Comparison of ENCODE assay signal across 8 cellular contexts in the genomic region with DNA sequence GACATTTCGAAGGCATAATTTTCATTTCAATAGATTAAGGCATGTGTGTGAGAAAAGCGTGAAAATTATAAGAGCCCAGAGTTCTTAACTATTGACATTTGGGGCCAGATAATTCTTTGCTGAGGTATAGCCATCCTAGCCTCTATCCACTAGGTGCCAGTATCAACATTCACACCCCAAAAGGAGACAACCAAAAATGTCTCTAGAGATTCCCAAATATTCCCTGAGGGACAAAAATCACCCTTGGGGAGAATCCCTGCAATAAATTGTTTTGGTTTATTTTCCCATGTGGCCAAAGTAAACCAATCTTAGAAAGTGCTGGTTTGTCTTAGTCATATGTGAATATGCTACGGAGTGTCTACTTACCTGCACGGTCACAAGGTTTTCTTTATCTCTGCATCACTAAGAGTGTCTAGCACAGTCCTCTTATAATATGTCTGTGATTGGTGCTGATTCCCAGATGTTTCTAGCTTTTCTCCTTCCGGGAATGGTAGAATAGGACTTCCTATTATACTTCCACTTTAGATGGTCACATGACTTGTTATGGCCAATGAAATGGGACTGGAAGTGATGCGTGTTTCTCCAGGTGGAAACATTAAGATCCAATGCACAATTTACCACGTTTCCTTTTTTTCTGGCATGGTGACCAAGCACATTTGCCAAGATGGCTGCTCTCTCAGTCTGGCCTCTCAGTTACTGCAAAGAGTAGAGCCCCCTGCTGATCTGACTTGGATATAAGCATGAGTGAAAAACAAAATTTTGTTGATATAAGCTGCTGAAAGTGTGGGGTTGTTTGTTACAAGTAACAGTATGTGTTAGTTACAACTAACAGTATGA. TPM values are rescaled to one million over a fixed set of nuclear protein-coding genes. Genes with fewer than 3 reads are reported as not detected.
DNase-seq lines count a peak whose midpoint lies in the region; ATAC-seq and TF ChIP-seq lines count a peak whose summit lies in the region.

No MANE protein-coding gene starts in this region.

- H3K27me3 Mint-ChIP-seq in endodermal cell (ENCODE audit: insufficient read depth) = no peaks in the 10 kb centered on the region
- peaks cover 19 to 29% of the 10 kb centered on the region in 2 donors for H3K27me3 Mint-ChIP-seq in natural killer cell treated with Interleukin-12 subunit alpha and Interleukin-12 subunit beta and Interleukin-15 and Interleukin-18, amount 100 ng/mL, for 72 hours
- peaks cover 18 to 21% of the 10 kb centered on the region in 2 donors for H3K27me3 Mint-ChIP-seq in T-cell

- POLR2A ChIA-PET in T-cell (lab: Charles Lee) = interaction anchor here in 1 of 2 donors (0.6 to 0.7 kb wide), 2 partner anchors 489 to 667 kb away, joined by 3 read pairs; no protein-coding TSS in a partner anchor

- TF ChIP-seq CTCF in GM13976 (IDR thresholded peaks at IDR 0.05; ENCODE audit: borderline replicate concordance, control extremely low read depth, extremely low read depth, insufficient read depth, missing control alignments) = peak; percentile 58
- TF ChIP-seq CTCF in endodermal cell (conservative IDR thresholded peaks at IDR 0.05) = peak; percentile 70

- H3K9ac ChIP-seq in HUES64 (ENCODE audit: low read depth, low read length) (peak overlapping the region; percentile 49), endodermal cell (ENCODE audit: extremely low read depth, low read length, poor library complexity, severe bottlenecking) (no peak overlapping the region)

- H3K27ac ChIP-seq in HUES64 (ENCODE audit: low read depth, low read length) = peak overlapping the region; percentile 92
- no peak overlapping the region for H3K27ac ChIP-seq in endodermal cell (ENCODE audit: low read depth, low read length)
- H3K27ac ChIP-seq in caudate nucleus (ENCODE audit: low read depth, low read length) = no peak overlapping the region

- H3K4me3 Mint-ChIP-seq in endodermal cell = no peak overlapping the region
- H3K4me3 Mint-ChIP-seq in natural killer cell treated with Interleukin-12 subunit alpha and Interleukin-12 subunit beta and Interleukin-15 and Interleukin-18, amount 100 ng/mL, for 72 hours = no peak overlapping the region
- H3K4me3 Mint-ChIP-seq in T-cell = no peak overlapping the region

- H3K4me1 ChIP-seq in HUES64 (ENCODE audit: insufficient read depth, low read length) = peaks cover 24% of the 10 kb centered on the region
- H3K4me1 ChIP-seq in endodermal cell (ENCODE audit: control insufficient read depth, insufficient read depth, low read length) = peaks cover 11% of the 10 kb centered on the region

- H3K9me3 ChIP-seq in HUES64 (ENCODE audit: insufficient read depth, low read depth, low read length) = no peaks in the 10 kb centered on the region
- H3K9me3 ChIP-seq in endodermal cell (ENCODE audit: control insufficient read depth, low read length) = no peaks in the 10 kb centered on the region

- in situ Hi-C loops in GM13976 (cut with MboI; ENCODE audit: low sequenced_read_pairs, unreplicated experiment) = loop anchor here (25.0 kb wide), 1 partner anchor 372 kb away; no protein-coding TSS in a partner anchor

- H3K4me3 ChIP-seq in HUES64 (ENCODE audit: low read length) (0 out of 2 replicates have a peak overlapping the region, but pooled peaks have one; percentile 6), endodermal cell (ENCODE audit: low read length) (peak overlapping the region; percentile 4)

- H3K4me1 Mint-ChIP-seq in endodermal cell = peaks cover 16% of the 10 kb centered on the region
- H3K4me1 Mint-ChIP-seq in natural killer cell treated with Interleukin-12 subunit alpha and Interleukin-12 subunit beta and Interleukin-15 and Interleukin-18, amount 100 ng/mL, for 72 hours (ENCODE audit: low read depth in 2 of 2) = no peaks in the 10 kb centered on the region
- H3K4me1 Mint-ChIP-seq in T-cell = no peaks in the 10 kb centered on the region

- peak; percentile 75 for ATAC-seq in GM21528 (IDR thresholded peaks at IDR 0.05; ENCODE audit: low FRiP score, unreplicated experiment)
- ATAC-seq in natural killer cell treated with Interleukin-12 subunit alpha and Interleukin-12 subunit beta and Interleukin-15 and Interleukin-18, amount 100 ng/mL, for 72 hours = no peak
- no peak for ATAC-seq in T-cell (replicated peaks in 1 of 4)

- WGBS in HUES64 = 87% methylated on average over 7 of the region's 7 CpGs
- WGBS in endodermal cell (ENCODE audit: insufficient coverage in 1 of 2, insufficient read length in 1 of 2), 2 experiments = 89 to 93% methylated on average over 5 to 7 of the region's 7 CpGs

- H3K9me3 Mint-ChIP-seq in endodermal cell (no peaks in the 10 kb centered on the region), T-cell (no peaks in the 10 kb centered on the region)
- no peaks in the 10 kb centered on the region for H3K9me3 Mint-ChIP-seq in natural killer cell treated with Interleukin-12 subunit alpha and Interleukin-12 subunit beta and Interleukin-15 and Interleukin-18, amount 100 ng/mL, for 72 hours

- no peaks in the 10 kb centered on the region for H3K36me3 ChIP-seq in HUES64 (ENCODE audit: insufficient read depth, low read length)
- no peaks in the 10 kb centered on the region for H3K36me3 ChIP-seq in endodermal cell (ENCODE audit: control insufficient read depth, insufficient read depth, low read length)

- H3K27ac Mint-ChIP-seq in endodermal cell (peak overlapping the region; percentile 44), T-cell (no peak overlapping the region)
- H3K27ac Mint-ChIP-seq in natural killer cell treated with Interleukin-12 subunit alpha and Interleukin-12 subunit beta and Interleukin-15 and Interleukin-18, amount 100 ng/mL, for 72 hours = no peak overlapping the region

- DNase-seq in GM13976 (ENCODE audit: low spot score) (peak; percentile 50), endodermal cell (no peak), medulla oblongata (ENCODE audit: extremely low spot score) (no peak), caudate nucleus (lab: John Stamatoyannopoulos, UW) (no peak), T-cell (no peak)
- DNase-seq in natural killer cell treated with Interleukin-12 subunit alpha and Interleukin-12 subunit beta and Interleukin-15 and Interleukin-18, amount 100 ng/mL, for 72 hours (ENCODE audit: low spot score) = no peak

- CTCF ChIA-PET in T-cell (lab: Charles Lee) = interaction anchor here (1.1 to 1.7 kb wide), 3 partner anchors 18 kb away, joined by 4 to 15 read pairs (median 6); no protein-coding TSS in a partner anchor

- no peaks in the 10 kb centered on the region for H3K27me3 ChIP-seq in HUES64 (ENCODE audit: insufficient read depth, low read length)
- H3K27me3 ChIP-seq in endodermal cell (ENCODE audit: control insufficient read depth, insufficient read depth, low read length, poor library complexity, severe bottlenecking) = no peaks in the 10 kb centered on the region

- H3K36me3 Mint-ChIP-seq in endodermal cell (ENCODE audit: low read depth) (no peaks in the 10 kb centered on the region), T-cell (no peaks in the 10 kb centered on the region)
- H3K36me3 Mint-ChIP-seq in natural killer cell treated with Interleukin-12 subunit alpha and Interleukin-12 subunit beta and Interleukin-15 and Interleukin-18, amount 100 ng/mL, for 72 hours = no peaks in the 10 kb centered on the region

RNA-seq across cellular contexts. Expression of a gene that starts 8.0 kb away (rescaled TPM):
- 12.0 TPM for polyA plus RNA-seq in HUES64 (2013, experiment 1 of 2)
- 13.2 TPM for polyA plus RNA-seq in HUES64 (2013, experiment 2 of 2)
- 1 to 10 TPM; 3.5 to 6.2 TPM for total RNA-seq in endodermal cell
- 3.2 TPM for polyA plus RNA-seq in endodermal cell (2013, experiment 1 of 2)
- polyA plus RNA-seq in endodermal cell (2013, experiment 2 of 2) = 5.6 TPM
- total RNA-seq in natural killer cell treated with Interleukin-12 subunit alpha and Interleukin-12 subunit beta and Interleukin-15 and Interleukin-18, amount 100 ng/mL, for 72 hours = 10 to 100 TPM; 16.0 to 24.5 TPM
- 10 to 100 TPM in 2 of 5 donors, 1 to 10 TPM in 3; 3.3 to 11.5 (median 6.1) TPM for total RNA-seq in T-cell
